In the genomic region with DNA sequence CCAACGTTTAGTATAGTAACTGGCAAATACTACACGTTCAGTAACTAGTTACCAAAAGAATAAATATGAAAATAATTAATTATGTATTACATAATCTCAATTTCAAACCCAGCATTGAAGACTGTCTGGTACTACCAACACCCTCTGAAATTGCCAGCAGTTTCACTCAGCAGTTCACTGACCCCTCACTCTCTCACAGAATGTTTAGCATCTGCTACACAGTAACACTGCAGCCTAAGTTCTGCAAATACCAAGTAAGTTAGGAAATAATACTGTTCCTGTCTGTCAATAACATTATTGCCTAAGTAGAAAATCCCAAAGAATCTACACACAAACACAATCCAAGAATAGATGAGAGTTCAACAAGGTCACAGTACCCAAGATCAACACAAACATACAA, we compare ENCODE assay signal across 9 cellular contexts. TPM values are rescaled to one million over a fixed set of nuclear protein-coding genes. Genes with fewer than 3 reads are reported as not detected.
DNase-seq lines count a peak whose midpoint lies in the region; ATAC-seq, FAIRE-seq and TF ChIP-seq lines count a peak whose summit lies in the region.
"Not testable (repeated sequence)": the region's sequence is repeated elsewhere in the genome, so short reads cannot be mapped to it uniquely, and the experiment has no call there.
"Had no signal": no experiment of that assay in that cellular context is flagged by ENCODE, and none has a peak within 500 bp of the region (broad histone marks: within the 10 kb centered on the region; RNA-seq: fewer than 3 reads in every experiment).

No MANE protein-coding gene starts in this region.

- not testable (repeated sequence) for H3K23ac ChIP-seq in IMR-90 (ENCODE audit: low read depth, low read length)

- not testable (repeated sequence) for H4K91ac ChIP-seq in IMR-90 (ENCODE audit: insufficient read depth, low read depth, low read length)

- H2BK20ac ChIP-seq in IMR-90 (ENCODE audit: low read depth, low read length) = not testable (repeated sequence)

- TF ChIP-seq POLR2A in IMR-90 (IDR thresholded peaks at IDR 0.05; ENCODE audit: low read depth, low read length); K562 (conservative IDR thresholded peaks at IDR 0.05); HepG2 (IDR thresholded peaks at IDR 0.05; ENCODE audit: insufficient read depth in 1 of 2, low read depth in 2 of 2, low read length in 2 of 2): not testable (repeated sequence)

- TF ChIP-seq RAD21 in IMR-90 (IDR thresholded peaks at IDR 0.05; ENCODE audit: low read length); K562 (CRISPR knock-in tag; conservative IDR thresholded peaks at IDR 0.05 in 1 of 2, IDR thresholded peaks at IDR 0.05 in 1 of 2); HepG2 (CRISPR knock-in tag; IDR thresholded peaks at IDR 0.05): not testable (repeated sequence)

- not testable (repeated sequence) for H3K14ac ChIP-seq in IMR-90 (replicated peaks; ENCODE audit: low read depth, low read length)

- not testable (repeated sequence) for H2BK15ac ChIP-seq in IMR-90 (ENCODE audit: low read depth, low read length)

- in situ Hi-C loops in IMR-90 (cut with MboI; ENCODE audit: low sequenced_read_pairs); HepG2 (cut with HindIII; ENCODE audit: extremely low pct_ligation_motif_present, low pct_unique_long_range_greater_than_20kb): not testable (repeated sequence)
- in situ Hi-C loops in K562 (cut with MboI) = loop anchor here (25.0 kb wide), 2 partner anchors 301 to 676 kb away; no protein-coding TSS in a partner anchor

- WGBS in IMR-90 (ENCODE audit: extremely low coverage in 2 of 2, insufficient read length in 1 of 2), 2 experiments = no CpG with 5 or more reads among the region's 2 CpGs
- no CpG with 5 or more reads among the region's 2 CpGs for WGBS in K562 (ENCODE audit: insufficient coverage, low coverage, missing lambda C conversion rate)
- WGBS in HepG2 (ENCODE audit: low lambda C conversion rate) = no CpG with 5 or more reads among the region's 2 CpGs

- CTCF ChIA-PET in IMR-90 (lab: Yijun Ruan, JAX); K562 (lab: Yijun Ruan, JAX; ENCODE audit: low intra/inter-chr PET ratio); HepG2 (lab: Yijun Ruan, JAX; ENCODE audit: low intra/inter-chr PET ratio, low total read pairs): not testable (repeated sequence)

- dilution Hi-C loops in IMR-90 (cut with HindIII; ENCODE audit: low sequenced_read_pairs, unreplicated experiment) = not testable (repeated sequence)

- not testable (repeated sequence) for H2BK5ac ChIP-seq in IMR-90 (ENCODE audit: low read depth, low read length, poor library complexity, severe bottlenecking)

- POLR2A ChIA-PET in IMR-90 (lab: Charles Lee; ENCODE audit: unreplicated experiment); K562 (lab: Yijun Ruan, JAX); HepG2 (lab: Yijun Ruan, JAX): not testable (repeated sequence)

- DNase-seq in AG10803 (ENCODE audit: low read depth) (peak; percentile 1), fibroblast of the conjunctiva (ENCODE audit: low read depth) (peak; percentile 5), HepG2 (ENCODE audit: low spot score) (peak; percentile 47), renal cortical epithelial cell (ENCODE audit: low read depth) (peak; percentile 32)
- DNase-seq in IMR-90; K562 (ENCODE audit: extremely low read depth in 1 of 4, low spot score in 3 of 4); left cardiac atrium; mucosa of descending colon: not testable (repeated sequence)

- H3K4me2 ChIP-seq in IMR-90 (ENCODE audit: low read depth, low read length); K562 (ENCODE audit: insufficient read depth, low read length); HepG2 (ENCODE audit: low read depth, low read length): not testable (repeated sequence)

- not testable (repeated sequence) for H2AFZ ChIP-seq in IMR-90 (replicated peaks; ENCODE audit: low read length, poor library complexity); K562 (ENCODE audit: low read depth, low read length); HepG2 (ENCODE audit: low read length)

- not testable (repeated sequence) for TF ChIP-seq EP300 in K562 (IDR thresholded peaks at IDR 0.05; ENCODE audit: low read length); HepG2 (IDR thresholded peaks at IDR 0.05; ENCODE audit: low read depth in 2 of 2, low read length in 2 of 2); HepG2 (CRISPR knock-in tag; IDR thresholded peaks at IDR 0.05; ENCODE audit: borderline replicate concordance)

- not testable (repeated sequence) for H3K36me3 ChIP-seq in IMR-90 (ENCODE audit: control insufficient read depth, insufficient read depth, low read length); K562 (ENCODE audit: control insufficient read depth, insufficient read depth, low read length); HepG2 (replicated peaks in 1 of 2; ENCODE audit: control insufficient read depth in 1 of 2, insufficient read depth in 2 of 2, low read length in 2 of 2); mucosa of descending colon (ENCODE audit: low read depth)

- BruUV-seq in IMR-90 (replicated peaks; lab: Mats Ljungman, UMichigan); K562 (replicated peaks; lab: Mats Ljungman, UMichigan); HepG2 (replicated peaks; lab: Mats Ljungman, UMichigan): not testable (repeated sequence)

- not testable (repeated sequence) for H3K4ac ChIP-seq in IMR-90 (ENCODE audit: low read depth, low read length)

- H4K8ac ChIP-seq in IMR-90 (ENCODE audit: low read depth in 2 of 2, low read length in 2 of 2) = not testable (repeated sequence)

- intact Hi-C loops in IMR-90 (cut with micrococcal nuclease); K562 (cut with micrococcal nuclease); left cardiac atrium (cut with DNase I); HepG2 (cut with micrococcal nuclease; ENCODE audit: unreplicated experiment); mucosa of descending colon (cut with DNase I, micrococcal nuclease): not testable (repeated sequence)

- not testable (repeated sequence) for H2AK9ac ChIP-seq in IMR-90 (replicated peaks; ENCODE audit: low read depth, low read length, poor library complexity)

- not testable (repeated sequence) for H3K56ac ChIP-seq in IMR-90 (ENCODE audit: extremely low read depth, insufficient read depth, low read length)

- H3K18ac ChIP-seq in IMR-90 (ENCODE audit: low read depth, low read length) = not testable (repeated sequence)

- H4K5ac ChIP-seq in IMR-90 (ENCODE audit: low read depth, low read length) = not testable (repeated sequence)

- H3K9ac ChIP-seq in IMR-90 (ENCODE audit: low read depth, low read length); K562 (ENCODE audit: insufficient read depth in 1 of 2, low read depth in 2 of 2, low read length in 2 of 2); HepG2 (ENCODE audit: insufficient read depth, low read depth, low read length): not testable (repeated sequence)

- H3K4me1 ChIP-seq in IMR-90 (ENCODE audit: control insufficient read depth, insufficient read depth, low read length); K562 (replicated peaks in 1 of 2; ENCODE audit: control insufficient read depth in 2 of 2, insufficient read depth in 2 of 2, low read length in 2 of 2); HepG2 (ENCODE audit: insufficient read depth, low read length); mucosa of descending colon (ENCODE audit: low read depth): not testable (repeated sequence)

- not testable (repeated sequence) for H3K79me2 ChIP-seq in K562 (ENCODE audit: control insufficient read depth, insufficient read depth, low read length); HepG2 (ENCODE audit: insufficient read depth, low read length)

- H3K4me3 ChIP-seq in AG10803 (ENCODE audit: low read length); IMR-90 (ENCODE audit: insufficient read depth, low read depth, low read length); K562; HepG2 (replicated peaks in 1 of 3; ENCODE audit: insufficient read depth in 1 of 3, low read depth in 2 of 3, low read length in 3 of 3); mucosa of descending colon: not testable (repeated sequence)

- H3K9me1 ChIP-seq in IMR-90 (ENCODE audit: insufficient read depth, low read length); K562 (ENCODE audit: control insufficient read depth, insufficient read depth, low read length): not testable (repeated sequence)

- H3K79me1 ChIP-seq in IMR-90 (ENCODE audit: low read depth in 1 of 2, low read length in 2 of 2) = not testable (repeated sequence)

- not testable (repeated sequence) for H2BK120ac ChIP-seq in IMR-90 (ENCODE audit: low read depth, low read length)

- H3K9me3 ChIP-seq in IMR-90 (ENCODE audit: control insufficient read depth, insufficient read depth, low read length); K562 (replicated peaks; ENCODE audit: control insufficient read depth, insufficient read depth, low read depth, low read length); HepG2 (ENCODE audit: low read length); mucosa of descending colon: not testable (repeated sequence)

- TF ChIP-seq CTCF in AG10803 (conservative IDR thresholded peaks at IDR 0.05; ENCODE audit: low read length); IMR-90 (conservative IDR thresholded peaks at IDR 0.05; ENCODE audit: low read depth, low read length); K562 (IDR thresholded peaks at IDR 0.05 in 2 of 3, conservative IDR thresholded peaks at IDR 0.05 in 1 of 3; ENCODE audit: insufficient read depth in 2 of 3, low read depth in 1 of 3, low read length in 3 of 3); HepG2 (CRISPR knock-in tag; IDR thresholded peaks at IDR 0.05); mucosa of descending colon (IDR thresholded peaks at IDR 0.05): not testable (repeated sequence)

- not testable (repeated sequence) for FAIRE-seq in K562 (lab: Jason Lieb, UNC)
- peak; percentile 23 for FAIRE-seq in HepG2 (lab: Jason Lieb, UNC)

- not testable (repeated sequence) for H4K20me1 ChIP-seq in IMR-90 (ENCODE audit: insufficient read depth, low read length); K562 (replicated peaks; ENCODE audit: control insufficient read depth, insufficient read depth, low read length); HepG2 (ENCODE audit: insufficient read depth, low read length)

- not testable (repeated sequence) for H3K27me3 ChIP-seq in IMR-90 (ENCODE audit: control insufficient read depth, insufficient read depth, low read length); K562 (ENCODE audit: control insufficient read depth in 2 of 2, insufficient read depth in 2 of 2, low read length in 2 of 2); HepG2 (ENCODE audit: control insufficient read depth in 1 of 2, insufficient read depth in 2 of 2, low read length in 2 of 2)

- not testable (repeated sequence) for H3K27ac ChIP-seq in IMR-90 (ENCODE audit: insufficient read depth, low read length); K562 (ENCODE audit: extremely low read depth, low read depth, low read length); HepG2 (ENCODE audit: extremely low read length, insufficient read depth, low read length)

- ATAC-seq in IMR-90 (ENCODE audit: low read depth) = peak; percentile 60
- 0 out of 3 replicates have a peak, but pooled peaks have one; percentile 27 for ATAC-seq in K562
- peak; percentile 54 to 61 for ATAC-seq in left cardiac atrium
- ATAC-seq in HepG2 = peak; percentile 95
- peak; percentile 27 for ATAC-seq in mucosa of descending colon

- not testable (repeated sequence) for H2AK5ac ChIP-seq in IMR-90 (ENCODE audit: low read depth, low read length)

RNA-seq across cellular contexts. Expression of gene PLGLB1, which starts 41.8 kb away (rescaled TPM):
- total RNA-seq in IMR-90 (2012; rRNA removed) = 0.18 and 0.28 TPM in 2 replicates
- polyA plus RNA-seq in IMR-90 (2012; rRNA removed) = 0.19 and 0.26 TPM in 2 replicates
- polyA plus RNA-seq in IMR-90 (2012; cell fraction: cytosol; rRNA removed) = not detected in 2 replicates
- 0.11 and 2.4 TPM in 2 replicates for polyA plus RNA-seq in IMR-90 (2012; cell fraction: nucleus; rRNA removed; ENCODE audit: low replicate concordance)
- total RNA-seq in K562 (2011; cell fraction: chromatin; rRNA removed; ENCODE audit: low replicate concordance) = not detected in 2 replicates
- total RNA-seq in K562 (2011; cell fraction: nucleolus; rRNA removed) = not detected in 2 replicates
- total RNA-seq in K562 (2011; cell fraction: nucleoplasm; rRNA removed) = not detected in 2 replicates
- not detected in 2 replicates for total RNA-seq in K562 (2014; rRNA removed)
- total RNA-seq in K562 (2014; rRNA removed; fragmentation: Illumina TruSeq; extraction: Trizol) = not detected in 2 replicates
- 0.14 and 0.23 TPM in 2 replicates for total RNA-seq in K562 (2015; rRNA removed; fragmentation: Illumina TruSeq; extraction: Trizol)
- total RNA-seq in K562 (2021) = 0.27 TPM in 1 of 2 replicates, not detected in the other
- polyA plus RNA-seq in K562 (2011; rRNA removed) = not detected in 2 replicates
- polyA plus RNA-seq in K562 (2011; cell fraction: cytosol; rRNA removed) = 0.13 TPM in 1 of 2 replicates, not detected in the other
- not detected in 2 replicates for polyA plus RNA-seq in K562 (2011; cell fraction: nucleus; rRNA removed)
- not detected in 2 replicates for polyA plus RNA-seq in K562 (2012)
- polyA plus RNA-seq in K562 (2014; fragmentation: Illumina TruSeq; extraction: Trizol) = not detected in 2 replicates
- not detected for polyA plus RNA-seq in K562 (2014; fragmentation: Nextera tagmentation; extraction: Ambion mirVana)
- polyA plus RNA-seq in K562 (2014; rRNA removed) = not detected in 2 replicates
- 0.28 TPM in 1 of 2 replicates, not detected in the other for polyA minus RNA-seq in K562 (2011; rRNA and poly(A)+ RNA removed)
- polyA minus RNA-seq in K562 (2011; cell fraction: cytosol; rRNA and poly(A)+ RNA removed) = not detected in 2 replicates
- polyA minus RNA-seq in K562 (2011; cell fraction: nucleus; rRNA and poly(A)+ RNA removed) = not detected in 2 replicates
- under 1 TPM; 0.41 to 0.84 TPM for total RNA-seq in left cardiac atrium
- total RNA-seq in HepG2 (2016; rRNA removed; fragmentation: Illumina TruSeq; extraction: Trizol) = 0.20 TPM in 1 of 2 replicates, not detected in the other
- not detected in 2 replicates for total RNA-seq in HepG2 (2016; cell fraction: cytosol; rRNA removed; fragmentation: Illumina TruSeq; extraction: Trizol; ENCODE audit: low read depth)
- 0.13 TPM in 1 of 2 replicates, not detected in the other for total RNA-seq in HepG2 (2016; cell fraction: insoluble cytoplasmic fraction; rRNA removed; fragmentation: Illumina TruSeq; extraction: Trizol)
- total RNA-seq in HepG2 (2016; cell fraction: membrane; rRNA removed; fragmentation: Illumina TruSeq; extraction: Trizol) = 0.24 TPM in 1 of 2 replicates, not detected in the other
- 0.53 and 0.85 TPM in 2 replicates for total RNA-seq in HepG2 (2016; cell fraction: nucleus; rRNA removed; fragmentation: Illumina TruSeq; extraction: Trizol)
- 0.20 and 0.26 TPM in 2 replicates for polyA plus RNA-seq in HepG2 (2011; rRNA removed)
- polyA plus RNA-seq in HepG2 (2011; cell fraction: cytosol; rRNA removed) = 0.35 TPM in 1 of 2 replicates, not detected in the other
- polyA plus RNA-seq in HepG2 (2011; cell fraction: nucleus; rRNA removed) = 0.90 and 1.4 TPM in 2 replicates
- 0.33 and 0.60 TPM in 2 replicates for polyA plus RNA-seq in HepG2 (2012)
- not detected in 2 replicates for polyA plus RNA-seq in HepG2 (2016; cell fraction: cytosol; fragmentation: Illumina TruSeq; extraction: Trizol; ENCODE audit: low read depth)
- polyA plus RNA-seq in HepG2 (2016; cell fraction: insoluble cytoplasmic fraction; fragmentation: Illumina TruSeq; extraction: Trizol; ENCODE audit: low read depth) = 0.23 TPM in 1 of 2 replicates, not detected in the other
- not detected in 2 replicates for polyA plus RNA-seq in HepG2 (2016; cell fraction: membrane; fragmentation: Illumina TruSeq; extraction: Trizol; ENCODE audit: low read depth)
- polyA plus RNA-seq in HepG2 (2016; cell fraction: nucleus; fragmentation: Illumina TruSeq; extraction: Trizol; ENCODE audit: insufficient read depth, low read depth) = 0.70 and 1.8 TPM in 2 replicates
- 0.48 TPM in 1 of 2 replicates, not detected in the other for polyA minus RNA-seq in HepG2 (2011; rRNA and poly(A)+ RNA removed; ENCODE audit: low replicate concordance)
- not detected in 2 replicates for polyA minus RNA-seq in HepG2 (2011; cell fraction: cytosol; rRNA and poly(A)+ RNA removed)
- 1.8 and 2.1 TPM in 2 replicates for polyA minus RNA-seq in HepG2 (2011; cell fraction: nucleus; rRNA and poly(A)+ RNA removed)
- 1 to 10 TPM; 2.1 to 5.6 (median 5.4) TPM for total RNA-seq in mucosa of descending colon
- total RNA-seq in renal cortical epithelial cell = 4.5 TPM in 1 of 2 replicates, not detected in the other
- total RNA-seq: H7 had no signal

Comparison
In these comparisons a context has a peak if more than half of its experiments do, and no peak if none do; other contexts are left out.
1. ATAC-seq: peak in every context shown above with its lines; median percentile 95 in HepG2; 60 in IMR-90; 58 in left cardiac atrium; 27 in K562; 27 in mucosa of descending colon.